ENCODE assay signal across 9 cellular contexts in the genomic region with DNA sequence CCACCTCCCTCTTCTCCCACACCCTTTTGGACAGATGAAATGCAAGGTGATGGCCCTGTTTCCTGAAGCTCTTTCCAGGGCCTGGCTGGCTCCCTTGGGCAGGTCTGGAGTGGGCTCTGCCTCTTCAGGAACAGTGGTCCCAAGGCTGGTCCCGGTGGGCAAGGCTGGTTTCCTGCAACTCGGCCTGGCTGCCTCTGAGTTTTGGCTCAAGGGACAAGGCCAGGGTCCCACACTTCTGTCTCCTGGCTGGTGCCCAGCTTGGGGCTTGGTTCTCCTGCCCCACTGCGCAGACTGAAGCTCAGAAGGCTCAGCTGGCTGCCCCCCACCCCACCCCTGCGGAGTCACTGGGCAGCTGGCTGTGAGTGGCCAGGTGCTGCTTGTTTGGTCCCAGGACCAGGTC. TPM values are rescaled to one million over a fixed set of nuclear protein-coding genes. Genes with fewer than 3 reads are reported as not detected.
DNase-seq lines count a peak whose midpoint lies in the region; ATAC-seq and TF ChIP-seq lines count a peak whose summit lies in the region.
"Had no signal": no experiment of that assay in that cellular context is flagged by ENCODE, and none has a peak within 500 bp of the region (broad histone marks: within the 10 kb centered on the region; RNA-seq: fewer than 3 reads in every experiment).

No MANE protein-coding gene starts in this region.

- H3K4me3 ChIP-seq in A673 (ENCODE audit: low read depth, low read length, poor library complexity, severe bottlenecking) (no peak overlapping the region), HUES48 (ENCODE audit: low read depth, low read length) (peak overlapping the region; percentile 74), breast epithelium (peak overlapping the region; percentile 79 to 98 (median 92)), muscle layer of colon (ENCODE audit: low read depth in 1 of 2, low read length in 2 of 2) (peak overlapping the region; percentile 91 to 99), dorsolateral prefrontal cortex (peak overlapping the region in 7 of 59 donors; percentile 90 to 99 (median 97))

- intact Hi-C loops in A673 (cut with micrococcal nuclease; ENCODE audit: unreplicated experiment) (loop anchor here (5.0 to 10.0 kb wide), 2 partner anchors 36 to 88 kb away; partner anchors contain the start of gene FAAP100), breast epithelium (cut with DNase I; ENCODE audit: low total_unique reads) (no loop called here), dorsolateral prefrontal cortex (cut with DNase I) (no loop called here)

- H3K27me3 ChIP-seq in A673 (replicated peaks; ENCODE audit: insufficient read depth, low read depth, low read length, poor library complexity) (no peaks in the 10 kb centered on the region), HUES48 (ENCODE audit: control insufficient read depth, insufficient read depth, low read length) (peaks cover 28% of the 10 kb centered on the region), breast epithelium (no peaks in the 10 kb centered on the region), muscle layer of colon (ENCODE audit: control insufficient read depth in 1 of 2, insufficient read depth in 2 of 2, low read length in 2 of 2) (no peaks in the 10 kb centered on the region), dorsolateral prefrontal cortex (peaks cover 0 to 26% (median 8%) of the 10 kb centered on the region in 45 donors)

- H3K4me1 ChIP-seq in A673 (ENCODE audit: insufficient read depth, low read length, poor library complexity, severe bottlenecking) (peaks cover 21% of the 10 kb centered on the region), HUES48 (ENCODE audit: control insufficient read depth, insufficient read depth, low read length) (peaks cover 14% of the 10 kb centered on the region), breast epithelium (peaks cover 10 to 15% of the 10 kb centered on the region in 2 donors), muscle layer of colon (ENCODE audit: insufficient read depth, low read length) (peaks cover 29% of the 10 kb centered on the region)

- TF ChIP-seq CTCF in A673 (conservative IDR thresholded peaks at IDR 0.05; ENCODE audit: low read depth, low read length) (no peak), breast epithelium (IDR thresholded peaks at IDR 0.05) (no peak), dorsolateral prefrontal cortex (IDR thresholded peaks at IDR 0.05 in 54 of 56, conservative IDR thresholded peaks at IDR 0.05 in 2 of 56; ENCODE audit: low read depth in 1 of 56, partially characterized antibody in 56 of 56) (no peak)

- no peak for TF ChIP-seq POLR2A in breast epithelium (IDR thresholded peaks at IDR 0.05)

- POLR2A ChIA-PET in A673 (lab: Charles Lee; ENCODE audit: low non-redundant PET) = no interaction called here

- no peaks in the 10 kb centered on the region for H3K9me3 ChIP-seq in A673 (ENCODE audit: low read depth, low read length, poor library complexity, severe bottlenecking)
- no peaks in the 10 kb centered on the region for H3K9me3 ChIP-seq in HUES48 (ENCODE audit: control insufficient read depth, insufficient read depth, low read length)
- H3K9me3 ChIP-seq in breast epithelium = no peaks in the 10 kb centered on the region
- H3K9me3 ChIP-seq in muscle layer of colon (ENCODE audit: low read length) = no peaks in the 10 kb centered on the region

- no TSS peak for BruUV-seq in A673 (replicated peaks; lab: Mats Ljungman, UMichigan)

- H3K9ac ChIP-seq in HUES48 (ENCODE audit: low read depth, low read length) (no peak overlapping the region), muscle layer of colon (ENCODE audit: low read length) (peak overlapping the region; percentile 46)

- CTCF ChIA-PET in A673 (lab: Charles Lee) = no interaction called here

- ATAC-seq in GM21367 (IDR thresholded peaks at IDR 0.05; ENCODE audit: unreplicated experiment) (no peak), HG03457 (IDR thresholded peaks at IDR 0.05; ENCODE audit: unreplicated experiment) (no peak)

- peaks cover 5% of the 10 kb centered on the region for H3K36me3 ChIP-seq in A673 (ENCODE audit: insufficient read depth, low read length, poor library complexity, severe bottlenecking)
- H3K36me3 ChIP-seq in HUES48 (ENCODE audit: control insufficient read depth, insufficient read depth, low read length) = peaks cover 8% of the 10 kb centered on the region
- no peaks in the 10 kb centered on the region for H3K36me3 ChIP-seq in breast epithelium
- peaks cover 8% of the 10 kb centered on the region for H3K36me3 ChIP-seq in muscle layer of colon (ENCODE audit: insufficient read depth, low read length)

- H3K27ac ChIP-seq in A673 (ENCODE audit: low read depth, low read length, poor library complexity, severe bottlenecking) (peak overlapping the region; percentile 47), HUES48 (ENCODE audit: low read depth, low read length) (no peak overlapping the region), breast epithelium (peak overlapping the region; percentile 98 to 99), muscle layer of colon (ENCODE audit: low read depth, low read length) (peak overlapping the region; percentile 98), dorsolateral prefrontal cortex (peak overlapping the region in 1 of 59 donors; percentile 10)

- no peak for DNase-seq in A673 (ENCODE audit: low spot score)
- no peak for DNase-seq in breast epithelium (ENCODE audit: low spot score in 2 of 2)
- no peak for DNase-seq in NCI-H187 (lab: John Stamatoyannopoulos, UW)
- no peak for DNase-seq in dorsolateral prefrontal cortex
- DNase-seq: activated CD4-positive, alpha-beta T cell treated with anti-CD3 and anti-CD28 coated beads, Interleukin-2, amount 50 U/mL, for 1 hour had no signal

RNA-seq across cellular contexts. Expression of gene ACTG1, which starts 3.8 kb away (rescaled TPM):
- total RNA-seq in A673 (2021) = 2,855 and 3,247 TPM in 2 replicates
- total RNA-seq in breast epithelium = 1,000 to 10,000 TPM; 2,222 to 2,764 (median 2,750) TPM
- 1,000 to 10,000 TPM in 85 of 120 experiments, 100 to 1,000 TPM in 35; 558 to 1,589 (median 1,117) TPM for total RNA-seq in dorsolateral prefrontal cortex

RNA-seq across cellular contexts. Expression of gene FSCN2, which starts 11.7 kb away (rescaled TPM):
- total RNA-seq in A673 (2021) = 0.26 and 0.31 TPM in 2 replicates
- total RNA-seq in breast epithelium = 1 to 10 TPM in 2 of 3 donors, under 1 TPM in 1; 0.48 to 3.2 (median 1.6) TPM
- 1 to 10 TPM in 111 of 120 experiments, under 1 TPM in 9; 0.52 to 5.1 (median 2.0) TPM for total RNA-seq in dorsolateral prefrontal cortex

RNA-seq across cellular contexts. Expression of gene FAAP100, which starts 35.7 kb away (rescaled TPM):
- total RNA-seq in A673 (2021) = 49.4 and 49.5 TPM in 2 replicates
- 10 to 100 TPM; 13.0 to 23.1 (median 20.6) TPM for total RNA-seq in breast epithelium
- total RNA-seq in dorsolateral prefrontal cortex = 10 to 100 TPM; 11.9 to 29.9 (median 19.3) TPM
